Comparison of ENCODE assay signal across 36 cellular contexts in the genomic region with DNA sequence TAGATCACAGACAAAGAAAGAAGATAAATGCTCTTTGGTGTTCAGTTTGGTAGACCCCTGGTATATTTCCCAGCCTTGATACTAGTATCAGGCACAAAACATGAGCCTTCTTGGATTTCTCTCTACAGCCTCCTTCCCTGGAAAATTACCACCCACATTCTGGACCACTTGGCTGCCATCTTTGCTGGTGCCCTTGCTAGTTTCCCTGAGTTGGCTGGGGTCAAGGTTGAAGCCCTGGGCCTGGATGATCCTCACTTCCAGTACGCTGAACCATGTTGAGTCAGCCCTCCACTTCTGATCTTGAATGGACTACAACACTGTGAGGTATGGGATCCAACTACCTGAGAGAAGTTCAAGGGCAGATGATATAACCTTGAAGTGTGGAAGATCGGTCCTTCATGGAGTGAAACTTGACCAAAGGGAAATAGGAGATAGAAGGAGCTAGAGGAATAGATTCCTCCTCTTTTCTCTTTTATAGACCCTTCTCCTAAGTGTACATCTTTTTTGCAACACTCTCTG.
"Had no signal": no experiment of that assay in that cellular context is flagged by ENCODE, and none has a peak within 500 bp of the region (broad histone marks: within the 10 kb centered on the region; RNA-seq: fewer than 3 reads in every experiment).

No MANE protein-coding gene starts in this region.

- H3K9me3 ChIP-seq: MG63 had no signal

- H3K36me3 ChIP-seq: MG63 had no signal

- H3K4me3 ChIP-seq: MG63 had no signal

- DNase-seq: Karpas-422, Kasumi-1, MG63, MM.1S, MV-4-11, NCI-H1048, NCI-H1092, NCI-H1105, NCI-H1105 treated with DMSO at 0.1 percent for 48 hours, NCI-H1417, NCI-H1417 treated with DMSO at 0.1 percent for 48 hours, NCI-H1436, NCI-H1436 treated with DMSO at 0.1 percent for 48 hours, NCI-H146, NCI-H1694, NCI-H1694 treated with DMSO at 0.1 percent for 48 hours, NCI-H187, NCI-H187 treated with DMSO at 0.1 percent for 48 hours, NCI-H1930, NCI-H2029, NCI-H2029 treated with DMSO at 0.1 percent for 48 hours, NCI-H2081, NCI-H2081 treated with DMSO at 0.1 percent for 48 hours, NCI-H2107, NCI-H2171, NCI-H2171 treated with DMSO at 0.1 percent for 48 hours, NCI-H2227 treated with DMSO at 0.1 percent for 48 hours, NCI-H226, NCI-H345, NCI-H446, NCI-H446 treated with DMSO at 0.1 percent for 48 hours, NCI-H510A, NCI-H510A treated with DMSO at 0.1 percent for 48 hours, NCI-H524, NCI-H524 treated with DMSO at 0.1 percent for 48 hours, NCI-H526 had no signal
